2 cellular contexts compared by ENCODE assay signal in the genomic region with DNA sequence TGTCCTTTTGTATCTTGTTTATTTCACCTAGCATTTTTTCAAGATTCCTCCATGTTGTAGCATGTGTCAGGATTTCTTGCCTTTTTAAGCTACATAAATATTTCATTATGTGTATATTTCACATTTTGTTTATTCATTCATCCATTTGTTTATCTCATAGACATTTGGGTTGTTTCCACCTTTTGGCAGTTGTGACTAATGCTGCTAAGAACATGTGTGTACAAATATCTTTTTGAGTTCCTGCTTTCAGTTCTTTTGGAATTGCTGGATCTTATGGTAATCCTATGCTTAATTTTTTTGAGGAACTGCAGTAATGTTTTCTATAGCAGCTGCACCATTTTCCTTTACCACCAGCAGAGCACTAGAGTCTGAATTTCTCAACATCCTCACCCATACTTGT.
TF ChIP-seq lines count a peak whose summit lies in the region.

No MANE protein-coding gene starts in this region.

TF ChIP-seq in IMR-90, 13 proteins besides CTCF, POLR2A, EP300 and RAD21 (continued from another document):
- TF ChIP-seq, protein P1, sequence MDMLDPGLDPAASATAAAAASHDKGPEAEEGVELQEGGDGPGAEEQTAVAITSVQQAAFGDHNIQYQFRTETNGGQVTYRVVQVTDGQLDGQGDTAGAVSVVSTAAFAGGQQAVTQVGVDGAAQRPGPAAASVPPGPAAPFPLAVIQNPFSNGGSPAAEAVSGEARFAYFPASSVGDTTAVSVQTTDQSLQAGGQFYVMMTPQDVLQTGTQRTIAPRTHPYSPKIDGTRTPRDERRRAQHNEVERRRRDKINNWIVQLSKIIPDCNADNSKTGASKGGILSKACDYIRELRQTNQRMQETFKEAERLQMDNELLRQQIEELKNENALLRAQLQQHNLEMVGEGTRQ (IDR thresholded peaks at IDR 0.05; ENCODE audit: low read depth, low read length) = no peak
- no peak for TF ChIP-seq RCOR1 (IDR thresholded peaks at IDR 0.05; ENCODE audit: insufficient replicate concordance, low read length)
- no peak for TF ChIP-seq CHD1 (IDR thresholded peaks at IDR 0.05; ENCODE audit: low read depth, low read length)
- no peak for TF ChIP-seq MXI1 (IDR thresholded peaks at IDR 0.05; ENCODE audit: borderline replicate concordance, low read depth, low read length)

TF ChIP-seq in HepG2, 621 proteins besides CTCF, POLR2A, EP300 and RAD21:
- TF ChIP-seq, protein P2, sequence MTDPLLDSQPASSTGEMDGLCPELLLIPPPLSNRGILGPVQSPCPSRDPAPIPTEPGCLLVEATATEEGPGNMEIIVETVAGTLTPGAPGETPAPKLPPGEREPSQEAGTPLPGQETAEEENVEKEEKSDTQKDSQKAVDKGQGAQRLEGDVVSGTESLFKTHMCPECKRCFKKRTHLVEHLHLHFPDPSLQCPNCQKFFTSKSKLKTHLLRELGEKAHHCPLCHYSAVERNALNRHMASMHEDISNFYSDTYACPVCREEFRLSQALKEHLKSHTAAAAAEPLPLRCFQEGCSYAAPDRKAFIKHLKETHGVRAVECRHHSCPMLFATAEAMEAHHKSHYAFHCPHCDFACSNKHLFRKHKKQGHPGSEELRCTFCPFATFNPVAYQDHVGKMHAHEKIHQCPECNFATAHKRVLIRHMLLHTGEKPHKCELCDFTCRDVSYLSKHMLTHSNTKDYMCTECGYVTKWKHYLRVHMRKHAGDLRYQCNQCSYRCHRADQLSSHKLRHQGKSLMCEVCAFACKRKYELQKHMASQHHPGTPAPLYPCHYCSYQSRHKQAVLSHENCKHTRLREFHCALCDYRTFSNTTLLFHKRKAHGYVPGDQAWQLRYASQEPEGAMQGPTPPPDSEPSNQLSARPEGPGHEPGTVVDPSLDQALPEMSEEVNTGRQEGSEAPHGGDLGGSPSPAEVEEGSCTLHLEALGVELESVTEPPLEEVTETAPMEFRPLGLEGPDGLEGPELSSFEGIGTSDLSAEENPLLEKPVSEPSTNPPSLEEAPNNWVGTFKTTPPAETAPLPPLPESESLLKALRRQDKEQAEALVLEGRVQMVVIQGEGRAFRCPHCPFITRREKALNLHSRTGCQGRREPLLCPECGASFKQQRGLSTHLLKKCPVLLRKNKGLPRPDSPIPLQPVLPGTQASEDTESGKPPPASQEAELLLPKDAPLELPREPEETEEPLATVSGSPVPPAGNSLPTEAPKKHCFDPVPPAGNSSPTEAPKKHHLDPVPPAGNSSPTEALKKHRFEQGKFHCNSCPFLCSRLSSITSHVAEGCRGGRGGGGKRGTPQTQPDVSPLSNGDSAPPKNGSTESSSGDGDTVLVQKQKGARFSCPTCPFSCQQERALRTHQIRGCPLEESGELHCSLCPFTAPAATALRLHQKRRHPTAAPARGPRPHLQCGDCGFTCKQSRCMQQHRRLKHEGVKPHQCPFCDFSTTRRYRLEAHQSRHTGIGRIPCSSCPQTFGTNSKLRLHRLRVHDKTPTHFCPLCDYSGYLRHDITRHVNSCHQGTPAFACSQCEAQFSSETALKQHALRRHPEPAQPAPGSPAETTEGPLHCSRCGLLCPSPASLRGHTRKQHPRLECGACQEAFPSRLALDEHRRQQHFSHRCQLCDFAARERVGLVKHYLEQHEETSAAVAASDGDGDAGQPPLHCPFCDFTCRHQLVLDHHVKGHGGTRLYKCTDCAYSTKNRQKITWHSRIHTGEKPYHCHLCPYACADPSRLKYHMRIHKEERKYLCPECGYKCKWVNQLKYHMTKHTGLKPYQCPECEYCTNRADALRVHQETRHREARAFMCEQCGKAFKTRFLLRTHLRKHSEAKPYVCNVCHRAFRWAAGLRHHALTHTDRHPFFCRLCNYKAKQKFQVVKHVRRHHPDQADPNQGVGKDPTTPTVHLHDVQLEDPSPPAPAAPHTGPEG (CRISPR knock-in tag; IDR thresholded peaks at IDR 0.05) = no peak
- TF ChIP-seq ZNF101 (CRISPR knock-in tag; IDR thresholded peaks at IDR 0.05; ENCODE audit: borderline replicate concordance, low read depth) (no peak), NFKB2 (CRISPR knock-in tag; IDR thresholded peaks at IDR 0.05; ENCODE audit: borderline replicate concordance) (no peak), THAP11 (CRISPR knock-in tag; IDR thresholded peaks at IDR 0.05) (no peak), ATF7-NPFF (CRISPR knock-in tag; IDR thresholded peaks at IDR 0.05; ENCODE audit: low read depth) (no peak), SMARCC2 (IDR thresholded peaks at IDR 0.05) (no peak), SRSF4 (IDR thresholded peaks at IDR 0.05; ENCODE audit: low read depth, low read length, poor library complexity, severe bottlenecking) (no peak), ARNT2 (CRISPR knock-in tag; IDR thresholded peaks at IDR 0.05; ENCODE audit: low read depth) (no peak), ESRRA (CRISPR knock-in tag; IDR thresholded peaks at IDR 0.05; ENCODE audit: low read depth) (no peak), ATF1 (CRISPR knock-in tag; IDR thresholded peaks at IDR 0.05) (no peak), MAZ (IDR thresholded peaks at IDR 0.05; ENCODE audit: borderline replicate concordance, low read depth, low read length) (no peak), MAZ (CRISPR knock-in tag; IDR thresholded peaks at IDR 0.05; ENCODE audit: low read depth) (no peak), HDAC2 (CRISPR knock-in tag; IDR thresholded peaks at IDR 0.05) (no peak)
- TF ChIP-seq, protein P3, sequence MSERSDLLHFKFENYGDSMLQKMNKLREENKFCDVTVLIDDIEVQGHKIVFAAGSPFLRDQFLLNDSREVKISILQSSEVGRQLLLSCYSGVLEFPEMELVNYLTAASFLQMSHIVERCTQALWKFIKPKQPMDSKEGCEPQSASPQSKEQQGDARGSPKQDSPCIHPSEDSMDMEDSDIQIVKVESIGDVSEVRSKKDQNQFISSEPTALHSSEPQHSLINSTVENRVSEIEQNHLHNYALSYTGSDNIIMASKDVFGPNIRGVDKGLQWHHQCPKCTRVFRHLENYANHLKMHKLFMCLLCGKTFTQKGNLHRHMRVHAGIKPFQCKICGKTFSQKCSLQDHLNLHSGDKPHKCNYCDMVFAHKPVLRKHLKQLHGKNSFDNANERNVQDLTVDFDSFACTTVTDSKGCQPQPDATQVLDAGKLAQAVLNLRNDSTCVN (CRISPR knock-in tag; IDR thresholded peaks at IDR 0.05; ENCODE audit: borderline replicate concordance) = no peak
- TF ChIP-seq, protein P4, sequence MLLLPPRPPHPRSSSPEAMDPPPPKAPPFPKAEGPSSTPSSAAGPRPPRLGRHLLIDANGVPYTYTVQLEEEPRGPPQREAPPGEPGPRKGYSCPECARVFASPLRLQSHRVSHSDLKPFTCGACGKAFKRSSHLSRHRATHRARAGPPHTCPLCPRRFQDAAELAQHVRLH (CRISPR knock-in tag; IDR thresholded peaks at IDR 0.05; ENCODE audit: borderline replicate concordance, low read depth) = no peak
- TF ChIP-seq, protein P5, sequence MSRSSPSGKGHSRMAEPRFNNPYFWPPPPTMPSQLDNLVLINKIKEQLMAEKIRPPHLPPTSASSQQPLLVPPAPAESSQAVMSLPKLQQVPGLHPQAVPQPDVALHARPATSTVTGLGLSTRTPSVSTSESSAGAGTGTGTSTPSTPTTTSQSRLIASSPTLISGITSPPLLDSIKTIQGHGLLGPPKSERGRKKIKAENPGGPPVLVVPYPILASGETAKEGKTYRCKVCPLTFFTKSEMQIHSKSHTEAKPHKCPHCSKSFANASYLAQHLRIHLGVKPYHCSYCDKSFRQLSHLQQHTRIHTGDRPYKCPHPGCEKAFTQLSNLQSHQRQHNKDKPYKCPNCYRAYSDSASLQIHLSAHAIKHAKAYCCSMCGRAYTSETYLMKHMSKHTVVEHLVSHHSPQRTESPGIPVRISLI (CRISPR knock-in tag; IDR thresholded peaks at IDR 0.05; ENCODE audit: borderline replicate concordance) = no peak
- TF ChIP-seq, protein P6, sequence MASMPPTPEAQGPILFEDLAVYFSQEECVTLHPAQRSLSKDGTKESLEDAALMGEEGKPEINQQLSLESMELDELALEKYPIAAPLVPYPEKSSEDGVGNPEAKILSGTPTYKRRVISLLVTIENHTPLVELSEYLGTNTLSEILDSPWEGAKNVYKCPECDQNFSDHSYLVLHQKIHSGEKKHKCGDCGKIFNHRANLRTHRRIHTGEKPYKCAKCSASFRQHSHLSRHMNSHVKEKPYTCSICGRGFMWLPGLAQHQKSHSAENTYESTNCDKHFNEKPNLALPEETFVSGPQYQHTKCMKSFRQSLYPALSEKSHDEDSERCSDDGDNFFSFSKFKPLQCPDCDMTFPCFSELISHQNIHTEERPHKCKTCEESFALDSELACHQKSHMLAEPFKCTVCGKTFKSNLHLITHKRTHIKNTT (CRISPR knock-in tag; IDR thresholded peaks at IDR 0.05) = no peak
TF ChIP-seq in HepG2: peak in this region for 0.
